Comparison of ENCODE assay signal across 10 cellular contexts in genomic region chr2:24456610-24457556, GRCh38. TPM values are rescaled to one million over a fixed set of nuclear protein-coding genes. Genes with fewer than 3 reads are reported as not detected.
DNase-seq lines count a peak whose midpoint lies in the region; ATAC-seq and TF ChIP-seq lines count a peak whose summit lies in the region.
"Had no signal": no experiment of that assay in that cellular context is flagged by ENCODE, and none has a peak within 500 bp of the region (broad histone marks: within the 10 kb centered on the region; RNA-seq: fewer than 3 reads in every experiment).

No MANE protein-coding gene starts in this region.

- DNase-seq in DMS53 (lab: John Stamatoyannopoulos, UW) (peak; percentile 40), DMS53 treated with DMSO at 0.1 percent for 48 hours (lab: John Stamatoyannopoulos, UW; ENCODE audit: unreplicated experiment) (no peak), adrenal gland (peak; percentile 80 to 93 (median 88)), inferior parietal cortex (ENCODE audit: extremely low spot score) (peak; percentile 64), substantia nigra (lab: John Stamatoyannopoulos, UW) (peak in 24 of 49 donors; percentile 2 to 82 (median 18)), Caco-2 (no peak), activated gamma-delta T cell treated with Interleukin-2 at 50 U/mL for 16 hours (no peak)

- no peak overlapping the region for H3K27ac Mint-ChIP-seq in Caco-2 (ENCODE audit: unreplicated experiment)
- H3K27ac Mint-ChIP-seq: memory B cell had no signal

- BruUV-seq in Caco-2 (replicated peaks; lab: Mats Ljungman, UMichigan): no TSS peak

- H3K4me3 ChIP-seq in adrenal gland: no peak overlapping the region
- H3K4me3 ChIP-seq in Caco-2 (ENCODE audit: low read depth, low read length): no peak overlapping the region

- H3K27me3 ChIP-seq in adrenal gland: no peaks in the 10 kb centered on the region
- no peaks in the 10 kb centered on the region for H3K27me3 ChIP-seq in Caco-2 (replicated peaks; ENCODE audit: control insufficient read depth, insufficient read depth, low read length)

- no peak for ATAC-seq in GM18498 (IDR thresholded peaks at IDR 0.05; ENCODE audit: unreplicated experiment)

- WGBS in adrenal gland, 4 donors: 31 to 45% (median 39%) methylated on average over 8 of the region's 8 CpGs

- intact Hi-C loops in adrenal gland (cut with DNase I) (no loop called here), Caco-2 (cut with micrococcal nuclease; ENCODE audit: unreplicated experiment) (no loop called here)

- H3K9me3 ChIP-seq in adrenal gland (replicated peaks in 1 of 3) (no peaks in the 10 kb centered on the region), Caco-2 (no peaks in the 10 kb centered on the region)

- CTCF ChIA-PET in Caco-2 (lab: Charles Lee): no interaction called here

- no peaks in the 10 kb centered on the region for H3K9me3 Mint-ChIP-seq in Caco-2 (ENCODE audit: unreplicated experiment)
- H3K9me3 Mint-ChIP-seq: memory B cell had no signal

- no peaks in the 10 kb centered on the region for H3K4me1 Mint-ChIP-seq in Caco-2 (ENCODE audit: low read depth, unreplicated experiment)

- POLR2A ChIA-PET in Caco-2 (lab: Charles Lee): no interaction called here

- H3K36me3 Mint-ChIP-seq in Caco-2 (ENCODE audit: insufficient read depth, unreplicated experiment): no peaks in the 10 kb centered on the region
- H3K36me3 Mint-ChIP-seq: memory B cell had no signal

- H3K36me3 ChIP-seq in adrenal gland (replicated peaks in 1 of 2) (no peaks in the 10 kb centered on the region), Caco-2 (ENCODE audit: control insufficient read depth, insufficient read depth, low read length) (no peaks in the 10 kb centered on the region)

- peak in 2 of 6 experiments; percentile 4 to 5 for TF ChIP-seq CTCF in adrenal gland (IDR thresholded peaks at IDR 0.05)
- no peak for TF ChIP-seq CTCF in Caco-2 (IDR thresholded peaks at IDR 0.05; ENCODE audit: insufficient read depth in 1 of 2, low read depth in 1 of 2, low read length in 1 of 2, severe bottlenecking in 1 of 2, unreplicated experiment in 1 of 2)

- H3K27ac ChIP-seq in adrenal gland (no peak overlapping the region), substantia nigra (ENCODE audit: low read depth, low read length, poor library complexity, severe bottlenecking) (peak overlapping the region; percentile 14)
- H3K27ac ChIP-seq: 22Rv1 had no signal

- no peaks in the 10 kb centered on the region for H3K27me3 Mint-ChIP-seq in Caco-2 (ENCODE audit: insufficient read depth, unreplicated experiment)

- no peak overlapping the region for H3K4me3 Mint-ChIP-seq in Caco-2 (ENCODE audit: unreplicated experiment)
- H3K4me3 Mint-ChIP-seq: memory B cell had no signal

- no peak for TF ChIP-seq POLR2A in adrenal gland (IDR thresholded peaks at IDR 0.05)

- H3K4me1 ChIP-seq in adrenal gland (replicated peaks in 1 of 2) (peaks cover 3 to 22% of the 10 kb centered on the region in 2 donors), Caco-2 (no peaks in the 10 kb centered on the region)

RNA-seq across cellular contexts. Expression of gene NCOA1, which starts 34.2 kb away (rescaled TPM):
- 10 to 100 TPM; 41.0 to 85.5 (median 60.7) TPM for total RNA-seq in adrenal gland
- 10 to 100 TPM; 13.6 to 40.6 (median 14.6) TPM for polyA plus RNA-seq in adrenal gland
- total RNA-seq in Caco-2 (2022): 34.7 and 37.1 TPM in 2 replicates

Comparison
In these comparisons a context has a peak if more than half of its experiments do, and no peak if none do; other contexts are left out.
1. DNase-seq: peak in DMS53 (single experiment), adrenal gland (7 of 7) and inferior parietal cortex (single experiment); none in DMS53 treated with DMSO at 0.1 percent for 48 hours (single experiment), Caco-2 (0 of 2) and activated gamma-delta T cell treated with Interleukin-2 at 50 U/mL for 16 hours (single experiment).